1 cellular context compared by ENCODE assay signal in the genomic region with DNA sequence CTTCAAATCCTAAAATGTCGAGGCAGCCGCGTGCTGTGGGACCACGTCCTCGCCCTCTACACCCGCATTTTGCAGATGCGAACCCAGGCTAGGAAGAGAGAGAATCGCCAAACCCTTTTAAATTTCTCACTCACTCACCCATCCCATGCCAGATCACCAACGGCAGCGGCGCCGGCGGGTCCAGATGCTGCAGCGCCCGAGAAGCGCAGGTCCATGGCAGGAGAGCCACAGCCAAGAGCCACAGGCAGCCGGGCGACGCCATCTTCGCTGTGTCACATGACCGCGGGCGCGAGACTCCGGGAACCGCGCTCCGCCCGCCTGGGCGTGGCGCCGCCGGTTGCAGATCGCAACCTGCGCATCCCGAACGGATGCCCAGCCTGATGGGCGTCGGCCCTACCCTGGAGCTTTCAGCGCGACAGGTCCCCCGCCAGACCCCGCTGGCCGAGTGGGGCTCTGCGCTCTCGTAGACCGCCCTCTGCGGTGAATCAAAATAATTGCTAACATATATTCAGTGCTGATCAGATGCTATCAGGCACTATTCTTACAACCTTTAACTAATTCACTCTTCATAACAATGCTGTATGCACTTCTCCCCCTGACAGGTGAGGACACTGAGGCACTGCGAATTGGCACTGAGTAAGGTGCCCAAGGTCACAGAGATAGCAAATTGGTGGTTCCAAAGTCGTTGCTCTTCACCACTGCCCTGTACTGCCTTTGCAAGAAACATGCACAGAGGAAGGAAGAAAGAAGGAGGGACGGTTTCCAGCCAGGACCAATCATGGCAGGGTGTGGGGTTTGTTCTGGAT.
TF ChIP-seq lines count a peak whose summit lies in the region.

Gene PPT1, minus strand, starts transcription at position 276 of the 806 bp plus-strand sequence. Its CDS starts 14 bp downstream, at position 262.

TF ChIP-seq in HepG2, 621 proteins besides CTCF, POLR2A, EP300 and RAD21 (continued from another document and continues in another):
- TF ChIP-seq REXO4 (CRISPR knock-in tag; IDR thresholded peaks at IDR 0.05; ENCODE audit: borderline replicate concordance) (0 out of 2 replicates have a peak, but pooled peaks have one; percentile 23), ZSCAN25 (CRISPR knock-in tag; IDR thresholded peaks at IDR 0.05) (no peak), PHF21A (CRISPR knock-in tag; IDR thresholded peaks at IDR 0.05) (peak; percentile 48; the same call in 1 of the 2 replicates), BRCA1 (CRISPR knock-in tag; IDR thresholded peaks at IDR 0.05) (peak; percentile 44; the same call in 1 of the 2 replicates), ZNF335 (CRISPR knock-in tag; IDR thresholded peaks at IDR 0.05) (peak; percentile 72; the same call in 1 of the 2 replicates), RAD51 (IDR thresholded peaks at IDR 0.05; ENCODE audit: borderline replicate concordance) (peak; percentile 84), FOXM1 (CRISPR knock-in tag; IDR thresholded peaks at IDR 0.05) (no peak), ZBTB7A (CRISPR knock-in tag; IDR thresholded peaks at IDR 0.05) (no peak), TBL1XR1 (IDR thresholded peaks at IDR 0.05; ENCODE audit: borderline replicate concordance, low read length, partially characterized antibody) (no peak), SATB2 (CRISPR knock-in tag; IDR thresholded peaks at IDR 0.05) (no peak), MIER3 (CRISPR knock-in tag; IDR thresholded peaks at IDR 0.05; ENCODE audit: borderline replicate concordance) (0 out of 2 replicates have a peak, but pooled peaks have one; percentile 22), KLF13 (CRISPR knock-in tag; IDR thresholded peaks at IDR 0.05) (no peak), REPIN1 (CRISPR knock-in tag; IDR thresholded peaks at IDR 0.05; ENCODE audit: borderline replicate concordance, low read depth) (no peak), NFRKB (IDR thresholded peaks at IDR 0.05) (no peak), TAF1 (CRISPR knock-in tag; IDR thresholded peaks at IDR 0.05) (peak; percentile 90), ZNF354B (CRISPR knock-in tag; IDR thresholded peaks at IDR 0.05) (no peak), ZNF788 (CRISPR knock-in tag; IDR thresholded peaks at IDR 0.05; ENCODE audit: borderline replicate concordance) (no peak), KLF9 (CRISPR knock-in tag; IDR thresholded peaks at IDR 0.05; ENCODE audit: low read depth) (peak; percentile 71; the same call in 1 of the 2 replicates), MIER2 (CRISPR knock-in tag; IDR thresholded peaks at IDR 0.05) (no peak; the same call in 1 of the 2 replicates), ZNF670 (CRISPR knock-in tag; IDR thresholded peaks at IDR 0.05; ENCODE audit: borderline replicate concordance) (peak; percentile 81; the same call in 1 of the 2 replicates), HIVEP1 (CRISPR knock-in tag; IDR thresholded peaks at IDR 0.05) (no peak; the same call in 1 of the 2 replicates), ZNF260 (CRISPR knock-in tag; IDR thresholded peaks at IDR 0.05; ENCODE audit: borderline replicate concordance, low read depth) (no peak), PPARG (CRISPR knock-in tag; conservative IDR thresholded peaks at IDR 0.05) (no peak), NFE2L1 (CRISPR knock-in tag; IDR thresholded peaks at IDR 0.05; ENCODE audit: borderline replicate concordance) (no peak), NKX3-1 (CRISPR knock-in tag; IDR thresholded peaks at IDR 0.05) (peak; percentile 78; the same call in 1 of the 2 replicates), ZFP62 (CRISPR knock-in tag; IDR thresholded peaks at IDR 0.05) (no peak), IKZF1 (IDR thresholded peaks at IDR 0.05) (no peak), ZNF337 (CRISPR knock-in tag; IDR thresholded peaks at IDR 0.05; ENCODE audit: borderline replicate concordance, low read depth) (peak; percentile 83; the same call in 1 of the 2 replicates), NFE2 (CRISPR knock-in tag; IDR thresholded peaks at IDR 0.05) (no peak), MZF1 (CRISPR knock-in tag; IDR thresholded peaks at IDR 0.05; ENCODE audit: borderline replicate concordance) (no peak), BCLAF1 (IDR thresholded peaks at IDR 0.05) (no peak), PHB2 (IDR thresholded peaks at IDR 0.05; ENCODE audit: partially characterized antibody) (no peak), TCF7 (IDR thresholded peaks at IDR 0.05; ENCODE audit: low read depth) (no peak), TFE3 (CRISPR knock-in tag; IDR thresholded peaks at IDR 0.05) (peak; percentile 94), CBX2 (IDR thresholded peaks at IDR 0.05; ENCODE audit: low read depth, low read length) (no peak), CBX2 (CRISPR knock-in tag; IDR thresholded peaks at IDR 0.05; ENCODE audit: low read depth) (0 out of 2 replicates have a peak, but pooled peaks have one; percentile 45), ERF (CRISPR knock-in tag; IDR thresholded peaks at IDR 0.05) (peak; percentile 78), ZNF512 (CRISPR knock-in tag; IDR thresholded peaks at IDR 0.05) (no peak), CENPT (CRISPR knock-in tag; IDR thresholded peaks at IDR 0.05; ENCODE audit: low read depth) (no peak), ZNF839 (CRISPR knock-in tag; IDR thresholded peaks at IDR 0.05; ENCODE audit: borderline replicate concordance) (no peak), TEAD2 (CRISPR knock-in tag; IDR thresholded peaks at IDR 0.05) (no peak), CEBPZ (IDR thresholded peaks at IDR 0.05; ENCODE audit: low read length) (no peak), ZMAT3 (CRISPR knock-in tag; conservative IDR thresholded peaks at IDR 0.05) (peak; percentile 64; the same call in 1 of the 2 replicates), ARNT (IDR thresholded peaks at IDR 0.05) (no peak), ZNF724P (CRISPR knock-in tag; IDR thresholded peaks at IDR 0.05; ENCODE audit: borderline replicate concordance) (peak; percentile 54; the same call in 1 of the 2 replicates)
- TF ChIP-seq, protein P1, sequence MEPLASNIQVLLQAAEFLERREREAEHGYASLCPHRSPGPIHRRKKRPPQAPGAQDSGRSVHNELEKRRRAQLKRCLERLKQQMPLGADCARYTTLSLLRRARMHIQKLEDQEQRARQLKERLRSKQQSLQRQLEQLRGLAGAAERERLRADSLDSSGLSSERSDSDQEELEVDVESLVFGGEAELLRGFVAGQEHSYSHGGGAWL (CRISPR knock-in tag; IDR thresholded peaks at IDR 0.05): peak; percentile 86
- TF ChIP-seq, protein P2, sequence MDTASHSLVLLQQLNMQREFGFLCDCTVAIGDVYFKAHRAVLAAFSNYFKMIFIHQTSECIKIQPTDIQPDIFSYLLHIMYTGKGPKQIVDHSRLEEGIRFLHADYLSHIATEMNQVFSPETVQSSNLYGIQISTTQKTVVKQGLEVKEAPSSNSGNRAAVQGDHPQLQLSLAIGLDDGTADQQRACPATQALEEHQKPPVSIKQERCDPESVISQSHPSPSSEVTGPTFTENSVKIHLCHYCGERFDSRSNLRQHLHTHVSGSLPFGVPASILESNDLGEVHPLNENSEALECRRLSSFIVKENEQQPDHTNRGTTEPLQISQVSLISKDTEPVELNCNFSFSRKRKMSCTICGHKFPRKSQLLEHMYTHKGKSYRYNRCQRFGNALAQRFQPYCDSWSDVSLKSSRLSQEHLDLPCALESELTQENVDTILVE (CRISPR knock-in tag; IDR thresholded peaks at IDR 0.05): no peak; the same call in 1 of the 2 replicates
- TF ChIP-seq, protein P3, sequence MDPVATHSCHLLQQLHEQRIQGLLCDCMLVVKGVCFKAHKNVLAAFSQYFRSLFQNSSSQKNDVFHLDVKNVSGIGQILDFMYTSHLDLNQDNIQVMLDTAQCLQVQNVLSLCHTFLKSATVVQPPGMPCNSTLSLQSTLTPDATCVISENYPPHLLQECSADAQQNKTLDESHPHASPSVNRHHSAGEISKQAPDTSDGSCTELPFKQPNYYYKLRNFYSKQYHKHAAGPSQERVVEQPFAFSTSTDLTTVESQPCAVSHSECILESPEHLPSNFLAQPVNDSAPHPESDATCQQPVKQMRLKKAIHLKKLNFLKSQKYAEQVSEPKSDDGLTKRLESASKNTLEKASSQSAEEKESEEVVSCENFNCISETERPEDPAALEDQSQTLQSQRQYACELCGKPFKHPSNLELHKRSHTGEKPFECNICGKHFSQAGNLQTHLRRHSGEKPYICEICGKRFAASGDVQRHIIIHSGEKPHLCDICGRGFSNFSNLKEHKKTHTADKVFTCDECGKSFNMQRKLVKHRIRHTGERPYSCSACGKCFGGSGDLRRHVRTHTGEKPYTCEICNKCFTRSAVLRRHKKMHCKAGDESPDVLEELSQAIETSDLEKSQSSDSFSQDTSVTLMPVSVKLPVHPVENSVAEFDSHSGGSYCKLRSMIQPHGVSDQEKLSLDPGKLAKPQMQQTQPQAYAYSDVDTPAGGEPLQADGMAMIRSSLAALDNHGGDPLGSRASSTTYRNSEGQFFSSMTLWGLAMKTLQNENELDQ (CRISPR knock-in tag; IDR thresholded peaks at IDR 0.05; ENCODE audit: borderline replicate concordance): no peak
- TF ChIP-seq, protein P4, sequence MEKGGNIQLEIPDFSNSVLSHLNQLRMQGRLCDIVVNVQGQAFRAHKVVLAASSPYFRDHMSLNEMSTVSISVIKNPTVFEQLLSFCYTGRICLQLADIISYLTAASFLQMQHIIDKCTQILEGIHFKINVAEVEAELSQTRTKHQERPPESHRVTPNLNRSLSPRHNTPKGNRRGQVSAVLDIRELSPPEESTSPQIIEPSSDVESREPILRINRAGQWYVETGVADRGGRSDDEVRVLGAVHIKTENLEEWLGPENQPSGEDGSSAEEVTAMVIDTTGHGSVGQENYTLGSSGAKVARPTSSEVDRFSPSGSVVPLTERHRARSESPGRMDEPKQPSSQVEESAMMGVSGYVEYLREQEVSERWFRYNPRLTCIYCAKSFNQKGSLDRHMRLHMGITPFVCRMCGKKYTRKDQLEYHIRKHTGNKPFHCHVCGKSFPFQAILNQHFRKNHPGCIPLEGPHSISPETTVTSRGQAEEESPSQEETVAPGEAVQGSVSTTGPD (CRISPR knock-in tag; IDR thresholded peaks at IDR 0.05): no peak
